Comparison of ENCODE assay signal across 26 cellular contexts in the genomic region with DNA sequence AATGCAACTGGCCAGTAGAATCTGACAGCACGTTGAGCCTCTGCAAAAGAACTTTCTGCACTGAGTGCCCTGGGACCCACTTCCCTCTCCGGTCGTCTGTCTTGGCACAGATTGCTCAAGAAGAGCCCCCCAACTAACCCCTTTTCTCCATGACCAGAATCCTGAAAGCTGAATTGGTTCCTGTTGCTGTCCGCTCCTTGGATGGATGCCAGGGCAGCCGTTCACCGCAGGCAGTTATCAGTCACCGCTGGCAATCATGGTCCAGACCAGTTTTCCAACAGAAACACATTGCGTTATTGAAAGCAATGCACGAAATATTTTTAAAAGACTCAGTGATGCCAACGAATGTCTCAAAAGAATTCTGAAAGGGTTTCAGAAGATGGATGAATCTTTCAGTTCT.
"Had no signal": no experiment of that assay in that cellular context is flagged by ENCODE, and none has a peak within 500 bp of the region (broad histone marks: within the 10 kb centered on the region; RNA-seq: fewer than 3 reads in every experiment).

No MANE protein-coding gene starts in this region.

- DNase-seq: activated CD4-positive, alpha-beta memory T cell treated with anti-CD3 and anti-CD28 coated beads for 36 hours; activated CD4-positive, alpha-beta T cell treated with anti-CD3 and anti-CD28 coated beads for 48 hours; activated CD8-positive, alpha-beta memory T cell treated with anti-CD3 and anti-CD28 coated beads, Interleukin-2, amount 50 U/mL, for 4 hours; activated effector memory CD4-positive, alpha-beta T cell treated with anti-CD3 and anti-CD28 coated beads, Interleukin-2, amount 50 U/mL, for 16 hours; activated naive CD4-positive, alpha-beta T cell treated with anti-CD3 and anti-CD28 coated beads for 36 hours; activated naive CD8-positive, alpha-beta T cell treated with anti-CD3 and anti-CD28 coated beads for 36 hours; activated T-cell treated with anti-CD3 and anti-CD28 coated beads, Interleukin-2, amount 50 U/mL, for 1 hour; adrenal gland; dorsolateral prefrontal cortex; effector memory CD4-positive, alpha-beta T cell; midbrain; naive thymus-derived CD8-positive, alpha-beta T cell; occipital lobe; psoas muscle; stimulated activated CD4-positive, alpha-beta T cell treated with anti-CD3 and anti-CD28 coated beads, Interleukin-1b, Interleukin-23, amount 100 ng/mL, for 48 hours; stimulated activated naive B cell treated with anti-CD40 and anti-IgM and Interleukin-4, amounts not matched to agents 10 μg/mL and 1 μg/mL and 100 μg/mL, for 72 hours; stomach; trophoblast cell; uterus; WERI-Rb-1 had no signal

- ATAC-seq: activated CD4-positive, CD25-positive, alpha-beta regulatory T cell treated with anti-CD3 and anti-CD28 coated beads, Interleukin-2, amount 50 U/mL, for 24 hours; naive thymus-derived CD8-positive, alpha-beta T cell; psoas muscle; stimulated activated naive B cell treated with anti-CD40 and anti-IgM and Interleukin-4, amounts not matched to agents 10 μg/mL and 1 μg/mL and 100 μg/mL, for 72 hours had no signal

- H3K9me3 ChIP-seq: adrenal gland, ascending aorta, psoas muscle, stomach, suprapubic skin, uterus had no signal

- H3K36me3 ChIP-seq: adrenal gland, ascending aorta, cardiac muscle cell, stomach, suprapubic skin, uterus, WERI-Rb-1 had no signal

- H3K4me3 ChIP-seq: adrenal gland, ascending aorta, cardiac muscle cell, coronary artery, dorsolateral prefrontal cortex, psoas muscle, smooth muscle cell, stomach, suprapubic skin, uterus had no signal

- H3K27me3 ChIP-seq: adrenal gland, ascending aorta, cardiac muscle cell, suprapubic skin, uterus had no signal

- H3K4me1 ChIP-seq: psoas muscle, suprapubic skin, uterus had no signal
